In genomic region chr7:80127412-80128150, GRCh38 we compare ENCODE assay signal across 10 cellular contexts. TPM values are rescaled to one million over a fixed set of nuclear protein-coding genes. Genes with fewer than 3 reads are reported as not detected.
DNase-seq lines count a peak whose midpoint lies in the region; ATAC-seq and FAIRE-seq lines count a peak whose summit lies in the region.
"Had no signal": no experiment of that assay in that cellular context is flagged by ENCODE, and none has a peak within 500 bp of the region (broad histone marks: within the 10 kb centered on the region; RNA-seq: fewer than 3 reads in every experiment).

No MANE protein-coding gene starts in this region.

- peak; percentile 98 for FAIRE-seq in islet of Langerhans (lab: Jason Lieb, UNC)

- ATAC-seq in HG03280 (IDR thresholded peaks at IDR 0.05; ENCODE audit: unreplicated experiment) = no peak
- ATAC-seq: esophagus mucosa had no signal

- DNase-seq in NCI-H1092 (lab: John Stamatoyannopoulos, UW) = peak; percentile 66
- DNase-seq in RPMI8226 = peak; percentile 91
- no peak for DNase-seq in activated CD4-positive, CD25-positive, alpha-beta regulatory T cell (lab: John Stamatoyannopoulos, UW)
- DNase-seq in dedifferentiated amniotic fluid mesenchymal stem cell (ENCODE audit: extremely low spot score) = no peak
- DNase-seq: Kasumi-1, T-helper 2 cell had no signal

- peak overlapping the region; percentile 96 for H3K27ac ChIP-seq in temporal lobe (ENCODE audit: low read depth, low read length)

RNA-seq across cellular contexts. Expression of gene GNAI1, which starts 7.0 kb away (rescaled TPM):
- 161 TPM for total RNA-seq in temporal lobe

Comparison
In these comparisons a context has a peak if more than half of its experiments do, and no peak if none do; other contexts are left out.
1. DNase-seq: peak in NCI-H1092 (single experiment) and RPMI8226 (single experiment); none in activated CD4-positive, CD25-positive, alpha-beta regulatory T cell (0 of 4) and dedifferentiated amniotic fluid mesenchymal stem cell (single experiment).